ENCODE assay signal across 8 cellular contexts in genomic region chr9:41272879-41273548, GRCh38.
A peak's percentile ranks its signal among the peaks of the same experiment; 100 is the strongest.
DNase-seq lines count a peak whose midpoint lies in the region; ATAC-seq and TF ChIP-seq lines count a peak whose summit lies in the region.
"Not testable (repeated sequence)": the region's sequence is repeated elsewhere in the genome, so short reads cannot be mapped to it uniquely, and the experiment has no call there.

No MANE protein-coding gene starts in this region.

- H3K4me3 ChIP-seq in SK-N-MC: peak overlapping the region; percentile 70
- peak overlapping the region in 1 of 2 donors; percentile 58 for H3K4me3 ChIP-seq in gastroesophageal sphincter

- not testable (repeated sequence) for H3K27ac Mint-ChIP-seq in Calu3 (ENCODE audit: unreplicated experiment); activated naive CD4-positive, alpha-beta T cell treated with anti-CD3 and anti-CD28 coated beads, Interleukin-2, amount 50 U/mL, for 72 hours; naive thymus-derived CD8-positive, alpha-beta T cell

- H3K27ac ChIP-seq in SK-N-MC: not testable (repeated sequence)
- H3K27ac ChIP-seq in gastroesophageal sphincter: peak overlapping the region in 3 of 4 donors; percentile 44 to 60 (median 54)

- H3K27me3 ChIP-seq in gastroesophageal sphincter: peaks cover 15% of the 10 kb centered on the region

- H3K4me1 ChIP-seq in gastroesophageal sphincter: not testable (repeated sequence)

- not testable (repeated sequence) for BruUV-seq in Calu3 (replicated peaks; lab: Mats Ljungman, UMichigan)

- not testable (repeated sequence) for TF ChIP-seq EP300 in gastroesophageal sphincter (IDR thresholded peaks at IDR 0.05)

- not testable (repeated sequence) for H3K27me3 Mint-ChIP-seq in Calu3 (ENCODE audit: unreplicated experiment); naive thymus-derived CD8-positive, alpha-beta T cell

- peak; percentile 34 for DNase-seq in Calu3
- not testable (repeated sequence) for DNase-seq in SK-N-MC (ENCODE audit: low read depth, low spot score)
- DNase-seq in activated naive CD4-positive, alpha-beta T cell treated with anti-CD3 and anti-CD28 coated beads, Interleukin-2, amount 50 U/mL, for 72 hours (ENCODE audit: low spot score in 2 of 2): peak; percentile 59 to 61
- peak in 6 of 10 donors; percentile 5 to 63 (median 33) for DNase-seq in naive thymus-derived CD8-positive, alpha-beta T cell
- peak; percentile 57 for DNase-seq in stimulated activated CD8-positive, alpha-beta memory T cell treated with anti-CD3 and anti-CD28 coated beads, Interleukin-4, amount 100 ng/mL, for 48 hours

- CTCF ChIA-PET in Calu3 (lab: Charles Lee): not testable (repeated sequence)

- not testable (repeated sequence) for H3K36me3 ChIP-seq in SK-N-MC (ENCODE audit: insufficient read depth, low read length); gastroesophageal sphincter

- H3K9me3 Mint-ChIP-seq in Calu3 (ENCODE audit: low read depth, unreplicated experiment); activated naive CD4-positive, alpha-beta T cell treated with anti-CD3 and anti-CD28 coated beads, Interleukin-2, amount 50 U/mL, for 72 hours; naive thymus-derived CD8-positive, alpha-beta T cell: not testable (repeated sequence)

- not testable (repeated sequence) for H3K9ac ChIP-seq in SK-N-MC (ENCODE audit: insufficient read length)

- POLR2A ChIA-PET in naive thymus-derived CD8-positive, alpha-beta T cell (lab: Charles Lee): not testable (repeated sequence)

- ATAC-seq in GM21367 (IDR thresholded peaks at IDR 0.05; ENCODE audit: unreplicated experiment) (peak; percentile 17), HG03159 (IDR thresholded peaks at IDR 0.05; ENCODE audit: unreplicated experiment) (peak; percentile 24)
- ATAC-seq in activated naive CD4-positive, alpha-beta T cell treated with anti-CD3 and anti-CD28 coated beads, Interleukin-2, amount 50 U/mL, for 72 hours: peak in 1 of 2 donors; percentile 24
- ATAC-seq in gastroesophageal sphincter; naive thymus-derived CD8-positive, alpha-beta T cell: not testable (repeated sequence)

- H3K4me3 Mint-ChIP-seq in Calu3 (ENCODE audit: low read depth, unreplicated experiment): not testable (repeated sequence)
- peak overlapping the region in 6 of 10 donors; percentile 9 to 48 (median 40) for H3K4me3 Mint-ChIP-seq in naive thymus-derived CD8-positive, alpha-beta T cell

- TF ChIP-seq CTCF in Calu3 (IDR thresholded peaks at IDR 0.05; ENCODE audit: unreplicated experiment); gastroesophageal sphincter (IDR thresholded peaks at IDR 0.05): not testable (repeated sequence)

- intact Hi-C loops in Calu3 (cut with micrococcal nuclease; ENCODE audit: unreplicated experiment): not testable (repeated sequence)

- H3K9me3 ChIP-seq in SK-N-MC (ENCODE audit: low read depth, low read length); gastroesophageal sphincter: not testable (repeated sequence)

- not testable (repeated sequence) for TF ChIP-seq POLR2A in gastroesophageal sphincter (IDR thresholded peaks at IDR 0.05)

- H3K4me1 Mint-ChIP-seq in Calu3 (ENCODE audit: low read depth, unreplicated experiment); naive thymus-derived CD8-positive, alpha-beta T cell: not testable (repeated sequence)

- not testable (repeated sequence) for H3K36me3 Mint-ChIP-seq in Calu3 (ENCODE audit: insufficient read depth, unreplicated experiment); activated naive CD4-positive, alpha-beta T cell treated with anti-CD3 and anti-CD28 coated beads, Interleukin-2, amount 50 U/mL, for 72 hours; naive thymus-derived CD8-positive, alpha-beta T cell

- WGBS in gastroesophageal sphincter (ENCODE audit: low coverage in 1 of 2), 2 donors: 20 to 30% methylated on average over 4 to 13 of the region's 49 CpGs
